12 cellular contexts compared by ENCODE assay signal in genomic region chr1:17605582-17606344, GRCh38.
DNase-seq lines count a peak whose midpoint lies in the region; TF ChIP-seq lines count a peak whose summit lies in the region.
"Had no signal": no experiment of that assay in that cellular context is flagged by ENCODE, and none has a peak within 500 bp of the region (broad histone marks: within the 10 kb centered on the region; RNA-seq: fewer than 3 reads in every experiment).

No MANE protein-coding gene starts in this region.

- H3K9me3 ChIP-seq in HEK293 (ENCODE audit: control insufficient read depth, insufficient read depth, low read depth, low read length) (no peaks in the 10 kb centered on the region), right atrium auricular region (no peaks in the 10 kb centered on the region), skeletal muscle tissue (ENCODE audit: control insufficient read depth in 3 of 3, low read length in 3 of 3) (no peaks in the 10 kb centered on the region)

- H3K4me1 ChIP-seq in HEK293 (ENCODE audit: control insufficient read depth, insufficient read depth, low read length) (no peaks in the 10 kb centered on the region), right atrium auricular region (peaks cover 0 to 19% of the 10 kb centered on the region in 2 donors), skeletal muscle tissue (ENCODE audit: control insufficient read depth in 3 of 3, insufficient read depth in 3 of 3, low read length in 3 of 3) (peaks cover 10 to 13% (median 12%) of the 10 kb centered on the region in 3 donors)

- POLR2A ChIA-PET in HEK293 (lab: Yijun Ruan, JAX), result interaction anchor here (0.6 kb wide), 1 partner anchor 68 kb away, joined by 6 read pairs; no protein-coding TSS in a partner anchor

- H3K27me3 ChIP-seq in right atrium auricular region, result no peaks in the 10 kb centered on the region
- no peaks in the 10 kb centered on the region for H3K27me3 ChIP-seq in skeletal muscle tissue (ENCODE audit: control insufficient read depth in 3 of 3, insufficient read depth in 3 of 3, low read length in 3 of 3)

- no peak for TF ChIP-seq CTCF in HEK293 (tag by site-specific recombination; IDR thresholded peaks at IDR 0.05)
- no peak for TF ChIP-seq CTCF in right atrium auricular region (IDR thresholded peaks at IDR 0.05)

- peak overlapping the region in 2 of 3 donors; percentile 43 to 45 for H3K9ac ChIP-seq in skeletal muscle tissue (ENCODE audit: low read depth in 1 of 3, low read length in 3 of 3)

- CTCF ChIA-PET in HEK293 (lab: Yijun Ruan, JAX), result interaction anchor here (0.6 to 9.3 kb wide), 24 partner anchors 9 to 208 kb away, joined by 3 to 250 read pairs (median 7); no protein-coding TSS in a partner anchor

- DNase-seq in astrocyte of the hippocampus (ENCODE audit: low read depth, low spot score) (peak; percentile 42), right atrium auricular region (ENCODE audit: low spot score) (no peak), middle frontal gyrus (ENCODE audit: extremely low spot score, low spot score) (no peak), NCI-H226 (no peak)
- DNase-seq in stimulated activated CD4-positive, alpha-beta T cell treated with anti-CD3 and anti-CD28 coated beads, Interleukin-4, amount 100 ng/mL, for 24 hours, result no peak
- DNase-seq in activated CD8-positive, alpha-beta memory T cell treated with anti-CD3 and anti-CD28 coated beads for 24 hours, result no peak
- DNase-seq: activated CD4-positive, alpha-beta T cell treated with anti-CD3 and anti-CD28 coated beads, Interleukin-2, amount 50 U/mL, for 48 hours; activated naive CD4-positive, alpha-beta T cell treated with anti-CD3 and anti-CD28 coated beads, Interleukin-2, amount 50 U/mL, for 16 hours; CD4-positive, alpha-beta memory T cell; T-cell had no signal

- H3K36me3 ChIP-seq in HEK293 (ENCODE audit: control insufficient read depth in 2 of 2, insufficient read depth in 1 of 2, low read length in 2 of 2) (peaks cover 0 to 9% of the 10 kb centered on the region in 2 experiments; a peak in 1 of 3 replicates), right atrium auricular region (peaks cover 15% of the 10 kb centered on the region), skeletal muscle tissue (ENCODE audit: control insufficient read depth in 3 of 3, insufficient read depth in 3 of 3, low read length in 3 of 3) (peaks cover 0 to 11% (median 10%) of the 10 kb centered on the region in 3 donors)

- H3K27ac ChIP-seq in HEK293 (ENCODE audit: extremely low read depth, low read depth, low read length) (no peak overlapping the region), right atrium auricular region (peak overlapping the region; percentile 76 to 81), skeletal muscle tissue (ENCODE audit: low read depth, low read length) (peak overlapping the region; percentile 33)

- H3K4me3 ChIP-seq in HEK293 (ENCODE audit: low read depth, low read length) (no peak overlapping the region), right atrium auricular region (no peak overlapping the region), skeletal muscle tissue (ENCODE audit: low read length in 3 of 3) (no peak overlapping the region)

TF ChIP-seq in HEK293, 187 proteins besides CTCF, POLR2A, EP300 and RAD21:
- TF ChIP-seq, protein P1, sequence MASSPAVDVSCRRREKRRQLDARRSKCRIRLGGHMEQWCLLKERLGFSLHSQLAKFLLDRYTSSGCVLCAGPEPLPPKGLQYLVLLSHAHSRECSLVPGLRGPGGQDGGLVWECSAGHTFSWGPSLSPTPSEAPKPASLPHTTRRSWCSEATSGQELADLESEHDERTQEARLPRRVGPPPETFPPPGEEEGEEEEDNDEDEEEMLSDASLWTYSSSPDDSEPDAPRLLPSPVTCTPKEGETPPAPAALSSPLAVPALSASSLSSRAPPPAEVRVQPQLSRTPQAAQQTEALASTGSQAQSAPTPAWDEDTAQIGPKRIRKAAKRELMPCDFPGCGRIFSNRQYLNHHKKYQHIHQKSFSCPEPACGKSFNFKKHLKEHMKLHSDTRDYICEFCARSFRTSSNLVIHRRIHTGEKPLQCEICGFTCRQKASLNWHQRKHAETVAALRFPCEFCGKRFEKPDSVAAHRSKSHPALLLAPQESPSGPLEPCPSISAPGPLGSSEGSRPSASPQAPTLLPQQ (tag by site-specific recombination; IDR thresholded peaks at IDR 0.05), result no peak
- peak; percentile 40 for TF ChIP-seq GLIS1 (tag by site-specific recombination; IDR thresholded peaks at IDR 0.05)
TF ChIP-seq in HEK293: peak in this region for 1.
